ENCODE assay signal across 11 cellular contexts in genomic region chrX:111519215-111519614, GRCh38. TPM values are rescaled to one million over a fixed set of nuclear protein-coding genes. Genes with fewer than 3 reads are reported as not detected.
DNase-seq lines count a peak whose midpoint lies in the region; ATAC-seq and TF ChIP-seq lines count a peak whose summit lies in the region.
"Had no signal": no experiment of that assay in that cellular context is flagged by ENCODE, and none has a peak within 500 bp of the region (broad histone marks: within the 10 kb centered on the region; RNA-seq: fewer than 3 reads in every experiment).

No MANE protein-coding gene starts in this region.

- H3K4me3 ChIP-seq in BE2C (ENCODE audit: low read depth, low read length) (no peak overlapping the region), MM.1S (ENCODE audit: low read length) (no peak overlapping the region), SK-N-MC (no peak overlapping the region)
- H3K4me3 ChIP-seq: gastroesophageal sphincter had no signal

- TF ChIP-seq CTCF in BE2C (IDR thresholded peaks at IDR 0.05; ENCODE audit: low read depth, low read length), result no peak
- TF ChIP-seq CTCF in MM.1S (IDR thresholded peaks at IDR 0.05; ENCODE audit: low read length), result no peak
- TF ChIP-seq CTCF in CD14-positive monocyte (IDR thresholded peaks at IDR 0.05), result no peak

- H3K27ac Mint-ChIP-seq in CD14-positive monocyte, result no peak overlapping the region

- H3K27me3 ChIP-seq in BE2C (no peaks in the 10 kb centered on the region), MM.1S (replicated peaks; ENCODE audit: insufficient read depth, low read length) (no peaks in the 10 kb centered on the region)
- H3K27me3 ChIP-seq: gastroesophageal sphincter had no signal

- H3K36me3 Mint-ChIP-seq in CD14-positive monocyte, result no peaks in the 10 kb centered on the region

- no peaks in the 10 kb centered on the region for H3F3A ChIP-seq in MM.1S (ENCODE audit: insufficient read depth, low read length)

- H3K9ac ChIP-seq in MM.1S (ENCODE audit: low read length) (no peak overlapping the region; the same call in 1 of the 2 replicates), SK-N-MC (ENCODE audit: insufficient read length) (no peak overlapping the region)

- no peaks in the 10 kb centered on the region for H3K9me2 ChIP-seq in MM.1S (replicated peaks; ENCODE audit: insufficient read depth, low read length)

- H3K4me2 ChIP-seq in MM.1S (ENCODE audit: low read depth, low read length), result peak overlapping the region; percentile 22; the same call in 1 of the 2 replicates

- ATAC-seq in GM21423 (IDR thresholded peaks at IDR 0.05; ENCODE audit: unreplicated experiment), result no peak
- ATAC-seq: gastroesophageal sphincter had no signal

- peaks cover 0 to 1% (median 0%) of the 10 kb centered on the region in 7 donors for H3K9me3 Mint-ChIP-seq in CD14-positive monocyte

- H3K27me3 Mint-ChIP-seq in CD14-positive monocyte (ENCODE audit: low read depth in 3 of 3), result peaks cover 0 to 2% (median 0%) of the 10 kb centered on the region in 3 donors

- H3K4me3 Mint-ChIP-seq in CD14-positive monocyte, result no peak overlapping the region

- no peaks in the 10 kb centered on the region for H4K20me1 ChIP-seq in MM.1S (ENCODE audit: insufficient read depth, low read length)

- H3K4me1 ChIP-seq in BE2C (0 out of 2 replicates have a peak, but pooled peaks cover 4% of the 10 kb centered on the region), MM.1S (ENCODE audit: low read length) (no peaks in the 10 kb centered on the region; the same call in 1 of the 2 replicates)
- H3K4me1 ChIP-seq: gastroesophageal sphincter had no signal

- H3K27ac ChIP-seq in MM.1S (ENCODE audit: low read length), result peak overlapping the region; percentile 55; the same call in 1 of the 2 replicates
- no peak overlapping the region for H3K27ac ChIP-seq in SK-N-MC
- H3K27ac ChIP-seq: gastroesophageal sphincter had no signal

- H3K79me2 ChIP-seq in MM.1S (ENCODE audit: low read length), result no peaks in the 10 kb centered on the region

- H3K36me3 ChIP-seq in BE2C (no peaks in the 10 kb centered on the region), MM.1S (replicated peaks; ENCODE audit: insufficient read depth, low read length) (no peaks in the 10 kb centered on the region), SK-N-MC (ENCODE audit: insufficient read depth, low read length) (no peaks in the 10 kb centered on the region)
- H3K36me3 ChIP-seq: gastroesophageal sphincter had no signal

- intact Hi-C loops in CD14-positive monocyte (cut with micrococcal nuclease), result no loop called here

- H2AFZ ChIP-seq in MM.1S (ENCODE audit: low read length), result no peak overlapping the region

- DNase-seq in BE2C (peak; percentile 8), MM.1S (peak; percentile 56), SK-N-MC (ENCODE audit: low read depth, low spot score) (peak; percentile 18), iPS-NIHi7 (ENCODE audit: extremely low spot score) (peak; percentile 27), NCI-H2196 (lab: John Stamatoyannopoulos, UW; ENCODE audit: unreplicated experiment) (no peak), CD14-positive monocyte (ENCODE audit: low spot score) (no peak), GM19238 (ENCODE audit: insufficient read length, low spot score) (no peak)
- DNase-seq: NCI-H2029 treated with DMSO at 0.1 percent for 48 hours, substantia nigra had no signal

- H3K9me3 ChIP-seq in BE2C (no peaks in the 10 kb centered on the region), MM.1S (replicated peaks; ENCODE audit: insufficient read depth, low read length) (no peaks in the 10 kb centered on the region), SK-N-MC (ENCODE audit: low read depth, low read length) (no peaks in the 10 kb centered on the region)
- H3K9me3 ChIP-seq: gastroesophageal sphincter had no signal

- H3K4me1 Mint-ChIP-seq in CD14-positive monocyte, result no peaks in the 10 kb centered on the region

RNA-seq across cellular contexts. Expression of gene SERTM2, which starts 7.8 kb away (rescaled TPM):
- 7.6 TPM for polyA plus RNA-seq in BE2C (2012; ENCODE audit: insufficient read depth, insufficient read length, low read depth)
- not detected for polyA plus RNA-seq in CD14-positive monocyte

Comparison
In these comparisons a context has a peak if more than half of its experiments do, and no peak if none do; other contexts are left out.
1. DNase-seq: peak in BE2C (single experiment), MM.1S (single experiment), SK-N-MC (single experiment) and iPS-NIHi7 (single experiment); none in NCI-H2196 (single experiment), CD14-positive monocyte (single experiment) and GM19238 (single experiment).